Comparison of ENCODE assay signal across 12 cellular contexts in the genomic region with DNA sequence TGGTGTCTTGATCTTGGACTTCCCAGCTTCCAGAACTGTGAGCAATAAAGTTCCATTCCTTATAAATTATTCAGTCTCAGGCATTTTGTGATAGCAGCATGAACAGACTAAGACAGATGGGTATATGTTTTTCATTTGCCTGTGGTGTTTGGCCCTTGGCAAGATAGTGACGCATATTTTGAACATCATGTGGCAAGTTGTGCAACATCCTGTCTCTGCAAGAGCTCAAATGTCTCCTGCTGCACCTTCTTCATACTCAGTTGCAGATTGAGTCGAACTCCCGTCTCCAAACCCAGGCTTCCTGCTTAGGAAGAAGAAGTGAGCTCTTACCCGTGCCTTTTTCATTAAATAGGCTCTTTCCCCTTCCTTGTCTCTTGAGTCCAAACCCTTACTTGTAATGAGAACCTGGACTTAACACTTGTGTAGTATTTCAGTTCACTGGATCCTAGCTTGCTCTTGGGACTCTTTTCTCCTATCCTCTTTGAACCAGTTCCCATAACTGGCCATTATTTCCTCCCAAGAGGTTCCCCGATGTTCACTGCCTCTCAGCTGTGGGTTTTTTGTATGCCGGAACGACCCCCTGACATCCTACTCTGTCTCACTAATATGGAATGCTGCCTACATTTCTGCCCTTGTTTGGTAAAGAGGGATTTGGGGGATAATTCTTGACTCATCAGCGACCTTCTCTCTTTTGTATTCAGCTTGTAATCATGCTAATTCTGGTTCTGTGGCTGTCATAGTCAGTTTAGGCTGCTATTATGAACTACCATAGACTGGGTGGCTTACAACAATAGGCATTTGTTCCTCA.
DNase-seq lines count a peak whose midpoint lies in the region; ATAC-seq and TF ChIP-seq lines count a peak whose summit lies in the region.
"Had no signal": no experiment of that assay in that cellular context is flagged by ENCODE, and none has a peak within 500 bp of the region (broad histone marks: within the 10 kb centered on the region; RNA-seq: fewer than 3 reads in every experiment).

No MANE protein-coding gene starts in this region.

- TF ChIP-seq CTCF in AG09309 (IDR thresholded peaks at IDR 0.05; ENCODE audit: control insufficient read depth, insufficient read depth, low read depth, low read length, missing control alignments) = no peak
- no peak for TF ChIP-seq CTCF in adrenal gland (IDR thresholded peaks at IDR 0.05)
- no peak for TF ChIP-seq CTCF in kidney epithelial cell (IDR thresholded peaks at IDR 0.05; ENCODE audit: insufficient read depth, low read length, poor library complexity, severe bottlenecking)
- no peak for TF ChIP-seq CTCF in upper lobe of right lung (IDR thresholded peaks at IDR 0.05)

- 67 to 77% (median 72%) methylated on average over 8 of the region's 8 CpGs for WGBS in adrenal gland, 4 donors

- H3K27ac Mint-ChIP-seq in activated naive CD8-positive, alpha-beta T cell treated with anti-CD3 and anti-CD28 coated beads, Interleukin-2, amount 50 U/mL, for 24 hours = no peak overlapping the region
- H3K27ac Mint-ChIP-seq: activated T-cell treated with anti-CD3 and anti-CD28 coated beads, Interleukin-2, amount 50 U/mL, for 24 hours; CD4-positive, alpha-beta memory T cell had no signal

- H3K27ac ChIP-seq in adrenal gland (no peak overlapping the region), upper lobe of right lung (no peak overlapping the region)

- DNase-seq in AG09309 (ENCODE audit: low read depth) (peak; percentile 99), KBM-7 (peak; percentile 32), adrenal gland (peak in 5 of 7 donors; percentile 23 to 57 (median 47)), kidney epithelial cell (ENCODE audit: low read depth) (peak; percentile 39), upper lobe of right lung (no peak), NCI-H1048 (lab: John Stamatoyannopoulos, UW) (no peak), NCI-H2196 (lab: John Stamatoyannopoulos, UW; ENCODE audit: unreplicated experiment) (no peak)
- DNase-seq in activated naive CD8-positive, alpha-beta T cell treated with anti-CD3 and anti-CD28 coated beads, Interleukin-2, amount 50 U/mL, for 24 hours = no peak
- DNase-seq: activated T-cell treated with anti-CD3 and anti-CD28 coated beads, Interleukin-2, amount 50 U/mL, for 24 hours; CD4-positive, alpha-beta memory T cell; stimulated activated CD4-positive, alpha-beta T cell treated with anti-CD3 and anti-CD28 coated beads, Interleukin-4, amount 100 ng/mL, for 1 hour had no signal

- no peaks in the 10 kb centered on the region for H3K36me3 Mint-ChIP-seq in activated naive CD8-positive, alpha-beta T cell treated with anti-CD3 and anti-CD28 coated beads, Interleukin-2, amount 50 U/mL, for 24 hours (ENCODE audit: low read depth)
- H3K36me3 Mint-ChIP-seq: CD4-positive, alpha-beta memory T cell had no signal

- intact Hi-C loops in adrenal gland (cut with DNase I) (no loop called here), upper lobe of right lung (cut with DNase I) (no loop called here)

- H3K9me3 ChIP-seq in adrenal gland (replicated peaks in 1 of 3) (no peaks in the 10 kb centered on the region), upper lobe of right lung (no peaks in the 10 kb centered on the region)

- H3K4me3 Mint-ChIP-seq in activated naive CD8-positive, alpha-beta T cell treated with anti-CD3 and anti-CD28 coated beads, Interleukin-2, amount 50 U/mL, for 24 hours = no peak overlapping the region
- H3K4me3 Mint-ChIP-seq: activated T-cell treated with anti-CD3 and anti-CD28 coated beads, Interleukin-2, amount 50 U/mL, for 24 hours; CD4-positive, alpha-beta memory T cell had no signal

- no peak for TF ChIP-seq POLR2A in adrenal gland (IDR thresholded peaks at IDR 0.05)

- no peaks in the 10 kb centered on the region for H3K9me3 Mint-ChIP-seq in activated naive CD8-positive, alpha-beta T cell treated with anti-CD3 and anti-CD28 coated beads, Interleukin-2, amount 50 U/mL, for 24 hours
- H3K9me3 Mint-ChIP-seq: activated T-cell treated with anti-CD3 and anti-CD28 coated beads, Interleukin-2, amount 50 U/mL, for 24 hours had no signal

- H3K4me3 ChIP-seq in AG09309 (ENCODE audit: control insufficient read depth, low read depth, low read length) = no peak overlapping the region
- no peak overlapping the region for H3K4me3 ChIP-seq in adrenal gland
- H3K4me3 ChIP-seq in kidney epithelial cell (ENCODE audit: low read depth, low read length) = no peak overlapping the region
- H3K4me3 ChIP-seq in upper lobe of right lung = no peak overlapping the region
- H3K4me3 ChIP-seq: lung had no signal

- ATAC-seq in upper lobe of right lung = no peak
- ATAC-seq in activated naive CD8-positive, alpha-beta T cell treated with anti-CD3 and anti-CD28 coated beads, Interleukin-2, amount 50 U/mL, for 24 hours = no peak

- H3K27me3 ChIP-seq in adrenal gland = no peaks in the 10 kb centered on the region
- no peaks in the 10 kb centered on the region for H3K27me3 ChIP-seq in kidney epithelial cell (ENCODE audit: control insufficient read depth, insufficient read depth, low read length)
- H3K27me3 ChIP-seq in upper lobe of right lung = no peaks in the 10 kb centered on the region

- H3K36me3 ChIP-seq in adrenal gland (replicated peaks in 1 of 2) (no peaks in the 10 kb centered on the region), kidney epithelial cell (ENCODE audit: control insufficient read depth, insufficient read depth, low read length) (no peaks in the 10 kb centered on the region), upper lobe of right lung (no peaks in the 10 kb centered on the region)

- H3K4me1 Mint-ChIP-seq in activated naive CD8-positive, alpha-beta T cell treated with anti-CD3 and anti-CD28 coated beads, Interleukin-2, amount 50 U/mL, for 24 hours = no peaks in the 10 kb centered on the region
- H3K4me1 Mint-ChIP-seq: CD4-positive, alpha-beta memory T cell had no signal

- in situ Hi-C loops in KBM-7 (cut with MboI; ENCODE audit: low pct_unique_long_range_greater_than_20kb, low sequenced_read_pairs) = no loop called here

- H3K27me3 Mint-ChIP-seq in activated naive CD8-positive, alpha-beta T cell treated with anti-CD3 and anti-CD28 coated beads, Interleukin-2, amount 50 U/mL, for 24 hours = peaks cover 3% of the 10 kb centered on the region

- peaks cover 0 to 6% of the 10 kb centered on the region in 2 donors for H3K4me1 ChIP-seq in adrenal gland (replicated peaks in 1 of 2)
- no peaks in the 10 kb centered on the region for H3K4me1 ChIP-seq in upper lobe of right lung

Comparison
In these comparisons a context has a peak if more than half of its experiments do, and no peak if none do; other contexts are left out.
1. DNase-seq: peak in AG09309 (single experiment), KBM-7 (single experiment), adrenal gland (5 of 7) and kidney epithelial cell (single experiment); none in upper lobe of right lung (single experiment), NCI-H1048 (single experiment), activated naive CD8-positive, alpha-beta T cell treated with anti-CD3 and anti-CD28 coated beads, Interleukin-2, amount 50 U/mL, for 24 hours (single experiment) and NCI-H2196 (single experiment).